19 cellular contexts compared by ENCODE assay signal in the genomic region with DNA sequence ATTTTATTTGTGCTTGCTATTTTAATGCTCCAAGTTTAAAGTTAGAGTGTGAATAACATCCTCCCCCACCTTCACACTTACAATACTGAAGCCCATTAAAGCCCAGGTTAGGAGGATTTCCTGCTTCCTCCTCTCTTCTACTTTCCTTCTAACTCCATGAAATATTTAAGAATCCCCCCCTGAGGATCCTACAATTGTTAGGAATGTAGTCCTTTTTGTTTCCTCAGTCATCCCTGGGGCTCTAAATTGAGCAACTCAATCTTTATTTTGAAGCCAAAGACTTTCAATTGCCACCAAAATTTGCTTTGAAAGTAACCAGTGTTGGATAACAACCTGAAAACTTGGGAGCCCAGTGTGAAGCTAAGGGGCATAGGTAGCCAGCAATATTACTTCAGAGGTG.
DNase-seq lines count a peak whose midpoint lies in the region; ATAC-seq and TF ChIP-seq lines count a peak whose summit lies in the region.
"Had no signal": no experiment of that assay in that cellular context is flagged by ENCODE, and none has a peak within 500 bp of the region (broad histone marks: within the 10 kb centered on the region; RNA-seq: fewer than 3 reads in every experiment).

No MANE protein-coding gene starts in this region.

- no peaks in the 10 kb centered on the region for H3K36me3 Mint-ChIP-seq in WTC11
- no peaks in the 10 kb centered on the region for H3K36me3 Mint-ChIP-seq in neural progenitor cell

- TF ChIP-seq EP300 in SK-N-SH (IDR thresholded peaks at IDR 0.05; ENCODE audit: borderline replicate concordance in 1 of 2, low read depth in 1 of 2, low read length in 1 of 2) = no peak

- H2AFZ ChIP-seq in neural progenitor cell (replicated peaks) (no peak overlapping the region), SK-N-SH (ENCODE audit: low read depth) (no peak overlapping the region), Karpas-422 (ENCODE audit: low read length) (no peak overlapping the region)
- H2AFZ ChIP-seq: GM23248 had no signal

- no peak overlapping the region for H3K27ac Mint-ChIP-seq in WTC11
- no peak overlapping the region for H3K27ac Mint-ChIP-seq in neural progenitor cell
- H3K27ac Mint-ChIP-seq: B cell; CD4-positive, alpha-beta T cell had no signal

- no peaks in the 10 kb centered on the region for H3K9me2 ChIP-seq in SK-N-SH
- H3K9me2 ChIP-seq in Karpas-422 (replicated peaks; ENCODE audit: insufficient read depth, low read length) = no peaks in the 10 kb centered on the region

- H3K9ac ChIP-seq in neural progenitor cell (no peak overlapping the region), SK-N-SH (no peak overlapping the region), Karpas-422 (ENCODE audit: low read length) (no peak overlapping the region)
- H3K9ac ChIP-seq: GM23248 had no signal

- CTCF ChIA-PET in WTC11 (lab: Charles Lee) (no interaction called here), SK-N-SH (lab: Yijun Ruan, JAX) (no interaction called here)

- H3K4me2 ChIP-seq in neural progenitor cell (peak overlapping the region; percentile 21), SK-N-SH (no peak overlapping the region), Karpas-422 (ENCODE audit: low read depth, low read length, poor library complexity, severe bottlenecking) (no peak overlapping the region)

- no peaks in the 10 kb centered on the region for H3K9me3 ChIP-seq in neural progenitor cell (ENCODE audit: low read depth)
- H3K9me3 ChIP-seq in SK-N-SH = no peaks in the 10 kb centered on the region
- peaks cover 2% of the 10 kb centered on the region; the same call in 1 of the 2 replicates for H3K9me3 ChIP-seq in Karpas-422 (ENCODE audit: low read length)
- H3K9me3 ChIP-seq: HAP-1 had no signal

- peaks cover 14% of the 10 kb centered on the region for H3K4me1 ChIP-seq in neural progenitor cell
- no peaks in the 10 kb centered on the region for H3K4me1 ChIP-seq in SK-N-SH (ENCODE audit: control insufficient read depth in 1 of 2, insufficient read depth in 2 of 2, low read depth in 1 of 2, low read length in 1 of 2)
- no peaks in the 10 kb centered on the region for H3K4me1 ChIP-seq in Karpas-422 (ENCODE audit: low read length)
- H3K4me1 ChIP-seq: HAP-1 had no signal

- H3K4me3 Mint-ChIP-seq in WTC11 = no peak overlapping the region
- H3K4me3 Mint-ChIP-seq in neural progenitor cell = no peak overlapping the region
- H3K4me3 Mint-ChIP-seq: B cell; CD4-positive, alpha-beta T cell had no signal

- intact Hi-C loops in Right ventricle myocardium superior (cut with DNase I) = no loop called here

- POLR2A ChIA-PET in WTC11 (lab: Charles Lee) = no interaction called here
- POLR2A ChIA-PET in SK-N-SH (lab: Yijun Ruan, JAX) = no interaction called here

- H3K27me3 Mint-ChIP-seq in WTC11 (ENCODE audit: low read depth) (no peaks in the 10 kb centered on the region), neural progenitor cell (ENCODE audit: insufficient read depth, low read depth) (no peaks in the 10 kb centered on the region)
- H3K27me3 Mint-ChIP-seq: B cell; CD4-positive, alpha-beta T cell had no signal

- peak; percentile 18 for DNase-seq in H7
- no peak for DNase-seq in WTC11 (ENCODE audit: low spot score)
- peak; percentile 5 for DNase-seq in iPS DF 4.7 (ENCODE audit: extremely low read depth, low spot score)
- peak; percentile 20 for DNase-seq in neural progenitor cell (ENCODE audit: low spot score)
- no peak for DNase-seq in NCI-H446 (lab: John Stamatoyannopoulos, UW)
- DNase-seq in SK-N-SH = no peak
- DNase-seq in Karpas-422 = no peak
- no peak for DNase-seq in Right ventricle myocardium superior
- DNase-seq: ACHN; C1 segment of cervical spinal cord; Calu3; CD4-positive, alpha-beta T cell; DMS 273 treated with DMSO at 0.1 percent for 48 hours; GM23248 had no signal

- H3F3A ChIP-seq in neural progenitor cell (ENCODE audit: low read depth) (no peaks in the 10 kb centered on the region), SK-N-SH (replicated peaks; ENCODE audit: insufficient read depth) (no peaks in the 10 kb centered on the region)

- peak; percentile 72 for ATAC-seq in WTC11
- no peak for ATAC-seq in Right ventricle myocardium superior (ENCODE audit: poor library complexity)
- ATAC-seq: GM12878, HepG2 had no signal

- no peak for TF ChIP-seq RAD21 in SK-N-SH (IDR thresholded peaks at IDR 0.05; ENCODE audit: low read length)

- H3K4me3 ChIP-seq in H7 (ENCODE audit: insufficient read depth, low read depth, low read length) (no peak overlapping the region), neural progenitor cell (no peak overlapping the region), SK-N-SH (ENCODE audit: low read depth in 2 of 2, low read length in 1 of 2) (no peak overlapping the region), Karpas-422 (ENCODE audit: low read length) (no peak overlapping the region)
- H3K4me3 ChIP-seq: GM12878, GM23248, HAP-1 had no signal

- H3K9me3 Mint-ChIP-seq in WTC11 (peaks cover 4% of the 10 kb centered on the region; the same call in 1 of the 2 replicates), neural progenitor cell (no peaks in the 10 kb centered on the region)

- TF ChIP-seq CTCF in WTC11 (IDR thresholded peaks at IDR 0.05) (no peak), neural progenitor cell (IDR thresholded peaks at IDR 0.05) (no peak), SK-N-SH (IDR thresholded peaks at IDR 0.05) (no peak)

- H3K79me2 ChIP-seq in neural progenitor cell (ENCODE audit: low read depth) (no peaks in the 10 kb centered on the region), SK-N-SH (ENCODE audit: insufficient read depth) (no peaks in the 10 kb centered on the region), Karpas-422 (ENCODE audit: low read length) (no peaks in the 10 kb centered on the region)

- H4K20me1 ChIP-seq in neural progenitor cell (ENCODE audit: low read depth) (no peaks in the 10 kb centered on the region), SK-N-SH (ENCODE audit: insufficient read depth) (no peaks in the 10 kb centered on the region), Karpas-422 (ENCODE audit: insufficient read depth, low read depth, low read length) (no peaks in the 10 kb centered on the region)

- H3K36me3 ChIP-seq in H7 (replicated peaks; ENCODE audit: control insufficient read depth, insufficient read depth, low read length) (no peaks in the 10 kb centered on the region), neural progenitor cell (no peaks in the 10 kb centered on the region), SK-N-SH (replicated peaks in 1 of 2; ENCODE audit: control insufficient read depth in 1 of 2, insufficient read depth in 2 of 2, low read length in 1 of 2) (no peaks in the 10 kb centered on the region), Karpas-422 (ENCODE audit: insufficient read depth, low read length) (no peaks in the 10 kb centered on the region)
- H3K36me3 ChIP-seq: HAP-1 had no signal

- H3K4me1 Mint-ChIP-seq in WTC11 (peaks cover 20% of the 10 kb centered on the region), neural progenitor cell (no peaks in the 10 kb centered on the region)
- H3K4me1 Mint-ChIP-seq: B cell had no signal

- H3K27ac ChIP-seq in neural progenitor cell (no peak overlapping the region), SK-N-SH (ENCODE audit: low read depth in 2 of 2, low read length in 1 of 2) (no peak overlapping the region), Karpas-422 (ENCODE audit: low read length) (no peak overlapping the region)
- H3K27ac ChIP-seq: GM23248, HL-60 had no signal

- H3K27me3 ChIP-seq in H7 (ENCODE audit: control insufficient read depth, insufficient read depth, low read length) (no peaks in the 10 kb centered on the region), neural progenitor cell (no peaks in the 10 kb centered on the region), SK-N-SH (ENCODE audit: insufficient read depth) (no peaks in the 10 kb centered on the region), Karpas-422 (ENCODE audit: low read length) (no peaks in the 10 kb centered on the region)

TF ChIP-seq in WTC11, 78 proteins besides CTCF, POLR2A, EP300 and RAD21 (continues in another document):
- TF ChIP-seq ZNF281 (CRISPR knock-in tag; IDR thresholded peaks at IDR 0.05) = no peak

TF ChIP-seq in SK-N-SH, 30 proteins besides CTCF, POLR2A, EP300 and RAD21:
- no peak for TF ChIP-seq SIN3A (IDR thresholded peaks at IDR 0.05; ENCODE audit: borderline replicate concordance, low read depth, low read length)
- no peak for TF ChIP-seq IRF3 (IDR thresholded peaks at IDR 0.05; ENCODE audit: low read depth, low read length)

Comparison
In these comparisons a context has a peak if more than half of its experiments do, and no peak if none do; other contexts are left out.
1. DNase-seq: peak in H7 (single experiment), iPS DF 4.7 (single experiment) and neural progenitor cell (single experiment); none in WTC11 (single experiment), NCI-H446 (0 of 2), SK-N-SH (single experiment), Karpas-422 (single experiment) and Right ventricle myocardium superior (single experiment).